Comparison of ENCODE assay signal across 8 cellular contexts in the genomic region with DNA sequence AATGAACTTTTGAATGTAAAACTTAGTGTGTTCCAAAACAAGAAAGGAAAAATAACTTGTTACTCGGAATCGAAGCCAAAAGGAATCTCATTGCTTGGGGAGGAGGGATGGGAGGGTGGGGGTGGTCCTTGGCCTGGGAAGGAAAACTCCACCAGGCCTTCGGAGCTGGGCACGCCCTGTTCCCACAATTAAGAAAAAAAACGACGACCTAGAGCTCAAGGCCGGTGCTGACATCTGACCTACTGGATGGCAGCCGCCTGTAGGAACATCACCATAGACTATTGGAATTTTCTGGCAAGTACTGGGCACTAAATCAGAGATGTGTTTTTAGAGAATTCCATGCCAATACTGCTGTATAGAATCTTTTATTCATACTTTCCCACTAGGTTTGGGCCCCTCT. TPM values are rescaled to one million over a fixed set of nuclear protein-coding genes. Genes with fewer than 3 reads are reported as not detected.
DNase-seq lines count a peak whose midpoint lies in the region; ATAC-seq and TF ChIP-seq lines count a peak whose summit lies in the region.

No MANE protein-coding gene starts in this region.

- H3K27me3 ChIP-seq in BLaER1 treated with 17β-estradiol and CSF1 and Interleukin-3, amounts not matched to agents 10 nM and 100 nM, result no peaks in the 10 kb centered on the region
- H3K27me3 ChIP-seq in brain microvascular endothelial cell (replicated peaks), result no peaks in the 10 kb centered on the region
- H3K27me3 ChIP-seq in left lung, result no peaks in the 10 kb centered on the region
- no peaks in the 10 kb centered on the region for H3K27me3 ChIP-seq in tibial nerve

- DNase-seq in KBM-7 (peak; percentile 17), brain microvascular endothelial cell (no peak), left lung (no peak), tibial nerve (ENCODE audit: low spot score in 2 of 2) (peak; percentile 32 to 57), DMS153 (lab: John Stamatoyannopoulos, UW) (no peak)

- H4K20me1 ChIP-seq in BLaER1 treated with 17β-estradiol and CSF1 and Interleukin-3, amounts not matched to agents 10 nM and 100 nM, result peaks cover 25 to 62% (median 40%) of the 10 kb centered on the region in 11 experiments; a peak in 21 of 22 replicates

- TF ChIP-seq CTCF in brain microvascular endothelial cell (IDR thresholded peaks at IDR 0.05; ENCODE audit: low read depth, low read length, missing control alignments) (no peak), left lung (IDR thresholded peaks at IDR 0.05) (no peak), tibial nerve (IDR thresholded peaks at IDR 0.05) (no peak)

- peak overlapping the region; percentile 86 to 99 (median 95) for H3K4me2 ChIP-seq in BLaER1 treated with 17β-estradiol and CSF1 and Interleukin-3, amounts not matched to agents 10 nM and 100 nM

- ATAC-seq in left lung (peak; percentile 1), HG02588 (IDR thresholded peaks at IDR 0.05; ENCODE audit: unreplicated experiment) (no peak)
- ATAC-seq in activated CD4-positive, CD25-positive, alpha-beta regulatory T cell treated with anti-CD3 and anti-CD28 coated beads, Interleukin-2, amount 50 U/mL, for 24 hours, result no peak

- WGBS in tibial nerve, 2 donors, result 4 to 5% methylated on average over 8 of the region's 8 CpGs

- TF ChIP-seq EP300 in tibial nerve (IDR thresholded peaks at IDR 0.05), result peak in 1 of 2 donors; percentile 73

- peaks cover 0 to 10% (median 6%) of the 10 kb centered on the region in 11 experiments; a peak in 18 of 22 replicates for H3K9me3 ChIP-seq in BLaER1 treated with 17β-estradiol and CSF1 and Interleukin-3, amounts not matched to agents 10 nM and 100 nM (replicated peaks in 1 of 11)
- no peaks in the 10 kb centered on the region for H3K9me3 ChIP-seq in left lung
- H3K9me3 ChIP-seq in tibial nerve, result no peaks in the 10 kb centered on the region

- peak overlapping the region; percentile 79 to 98 (median 96) for H3K4me3 ChIP-seq in BLaER1 treated with 17β-estradiol and CSF1 and Interleukin-3, amounts not matched to agents 10 nM and 100 nM
- H3K4me3 ChIP-seq in brain microvascular endothelial cell (ENCODE audit: low read depth, low read length) (peak overlapping the region; percentile 81), left lung (peak overlapping the region; percentile 69 to 97), tibial nerve (peak overlapping the region; percentile 57 to 91 (median 75))

- peaks cover 59 to 73% (median 68%) of the 10 kb centered on the region in 10 experiments for H3K4me1 ChIP-seq in BLaER1 treated with 17β-estradiol and CSF1 and Interleukin-3, amounts not matched to agents 10 nM and 100 nM
- H3K4me1 ChIP-seq in left lung (peaks cover 38 to 78% of the 10 kb centered on the region in 2 donors), tibial nerve (peaks cover 0 to 80% (median 68%) of the 10 kb centered on the region in 4 donors)

- peak overlapping the region; percentile 95 to 100 (median 99) for H3K27ac ChIP-seq in BLaER1 treated with 17β-estradiol and CSF1 and Interleukin-3, amounts not matched to agents 10 nM and 100 nM
- H3K27ac ChIP-seq in brain microvascular endothelial cell (no peak overlapping the region), left lung (peak overlapping the region; percentile 83 to 95), tibial nerve (peak overlapping the region; percentile 65 to 96 (median 88))

- TF ChIP-seq POLR2A in tibial nerve (IDR thresholded peaks at IDR 0.05), result no peak

- H3K9ac ChIP-seq in BLaER1 treated with 17β-estradiol and CSF1 and Interleukin-3, amounts not matched to agents 10 nM and 100 nM, result peak overlapping the region; percentile 94 to 100 (median 98)

- in situ Hi-C loops in KBM-7 (cut with MboI; ENCODE audit: low pct_unique_long_range_greater_than_20kb, low sequenced_read_pairs), result no loop called here
- in situ Hi-C loops in brain microvascular endothelial cell (cut with HindIII; ENCODE audit: low pct_ligation_motif_present, low sequenced_read_pairs), result no loop called here

- peaks cover 23 to 28% (median 24%) of the 10 kb centered on the region in 11 experiments for H3K36me3 ChIP-seq in BLaER1 treated with 17β-estradiol and CSF1 and Interleukin-3, amounts not matched to agents 10 nM and 100 nM
- no peaks in the 10 kb centered on the region for H3K36me3 ChIP-seq in brain microvascular endothelial cell (replicated peaks)
- peaks cover 0 to 15% of the 10 kb centered on the region in 2 donors for H3K36me3 ChIP-seq in left lung
- H3K36me3 ChIP-seq in tibial nerve, result peaks cover 0 to 6% (median 0%) of the 10 kb centered on the region in 3 donors

- intact Hi-C loops in left lung (cut with DNase I), result no loop called here

RNA-seq across cellular contexts. Expression of a gene that starts 0.8 kb away (rescaled TPM):
- 100 to 1,000 TPM in 1 of 2 donors, 10 to 100 TPM in 1; 82.3 to 126 TPM for total RNA-seq in left lung
- 100 to 1,000 TPM; 111 to 145 (median 119) TPM for total RNA-seq in tibial nerve

RNA-seq across cellular contexts. Expression of a gene that starts 53.4 kb away (rescaled TPM):
- total RNA-seq in left lung (10 to 100 TPM; 21.1 to 43.2 TPM), tibial nerve (10 to 100 TPM; 36.1 to 71.1 (median 54.6) TPM)

Comparison
In these comparisons a context has a peak if more than half of its experiments do, and no peak if none do; other contexts are left out.
1. DNase-seq: peak in KBM-7 (single experiment) and tibial nerve (2 of 2); none in brain microvascular endothelial cell (single experiment), left lung (0 of 2) and DMS153 (single experiment).
2. Peak in every context shown above with its lines, with median percentiles within 50 percentile points of each other: H3K4me3 ChIP-seq.